In genomic region chr4:145774473-145774872, GRCh38 we compare ENCODE assay signal across 28 cellular contexts.
DNase-seq lines count a peak whose midpoint lies in the region; ATAC-seq and TF ChIP-seq lines count a peak whose summit lies in the region.
"Had no signal": no experiment of that assay in that cellular context is flagged by ENCODE, and none has a peak within 500 bp of the region (broad histone marks: within the 10 kb centered on the region; RNA-seq: fewer than 3 reads in every experiment).

No MANE protein-coding gene starts in this region.

- 93 to 98% methylated on average over 6 of the region's 6 CpGs for WGBS in transverse colon (ENCODE audit: low coverage in 1 of 2), 2 donors

- in situ Hi-C loops in transverse colon (cut with MboI; ENCODE audit: low pct_ligation_motif_present in 1 of 4, low pct_unique_long_range_greater_than_20kb in 1 of 4, low sequenced_read_pairs in 3 of 4), result no loop called here

- H3K27me3 Mint-ChIP-seq in activated T-helper 2 cell treated with anti-CD3 and anti-CD28 coated beads, Interferon-gamma antibody, Interleukin-2, Interleukin-4, amounts not matched to agents 10 μg/mL and 5 μg/mL and 100 μg/mL, durations not matched to agents 14 hours and 24 hours and 36 hours (ENCODE audit: low read depth), result no peaks in the 10 kb centered on the region
- H3K27me3 Mint-ChIP-seq: activated naive CD4-positive, alpha-beta T cell treated with anti-CD3 and anti-CD28 coated beads, Interleukin-2, amount 10 ng/mL, durations not matched to agents 7 days and 5 days had no signal

- H3K27me3 ChIP-seq in left ventricle myocardium inferior (ENCODE audit: low read depth) (no peaks in the 10 kb centered on the region), muscle layer of colon (ENCODE audit: control insufficient read depth in 1 of 2, insufficient read depth in 2 of 2, low read length in 2 of 2) (no peaks in the 10 kb centered on the region), transverse colon (no peaks in the 10 kb centered on the region)
- H3K27me3 ChIP-seq: brain microvascular endothelial cell, neural progenitor cell, right atrium auricular region, stomach, tibial nerve had no signal

- no peaks in the 10 kb centered on the region for H3K9me3 Mint-ChIP-seq in activated T-helper 2 cell treated with anti-CD3 and anti-CD28 coated beads, Interferon-gamma antibody, Interleukin-2, Interleukin-4, amounts not matched to agents 10 μg/mL and 5 μg/mL and 100 μg/mL, durations not matched to agents 14 hours and 24 hours and 36 hours
- H3K9me3 Mint-ChIP-seq: activated naive CD4-positive, alpha-beta T cell treated with anti-CD3 and anti-CD28 coated beads, Interleukin-2, amount 10 ng/mL, durations not matched to agents 7 days and 5 days; neural progenitor cell had no signal

- H3K4me3 Mint-ChIP-seq in activated T-helper 2 cell treated with anti-CD3 and anti-CD28 coated beads, Interferon-gamma antibody, Interleukin-2, Interleukin-4, amounts not matched to agents 10 μg/mL and 5 μg/mL and 100 μg/mL, durations not matched to agents 14 hours and 24 hours and 36 hours (ENCODE audit: low read depth), result no peak overlapping the region
- H3K4me3 Mint-ChIP-seq: activated naive CD4-positive, alpha-beta T cell treated with anti-CD3 and anti-CD28 coated beads, Interleukin-2, amount 10 ng/mL, durations not matched to agents 7 days and 5 days; neural progenitor cell had no signal

- ATAC-seq in left cardiac atrium (no peak), GM19395 (IDR thresholded peaks at IDR 0.05; ENCODE audit: unreplicated experiment) (no peak)
- ATAC-seq: left lobe of liver, Panc1 had no signal

- TF ChIP-seq POLR2A in transverse colon (IDR thresholded peaks at IDR 0.05), result no peak

- H3K36me3 ChIP-seq in left ventricle myocardium inferior, result peaks cover 26% of the 10 kb centered on the region
- H3K36me3 ChIP-seq in muscle layer of colon (ENCODE audit: insufficient read depth, low read length), result peaks cover 15% of the 10 kb centered on the region
- H3K36me3 ChIP-seq in transverse colon, result peaks cover 0 to 7% (median 0%) of the 10 kb centered on the region in 4 donors
- H3K36me3 ChIP-seq: neural progenitor cell had no signal

- TF ChIP-seq CTCF in left ventricle myocardium inferior (IDR thresholded peaks at IDR 0.05; ENCODE audit: borderline replicate concordance), result no peak
- no peak for TF ChIP-seq CTCF in transverse colon (IDR thresholded peaks at IDR 0.05)

- H3K27ac ChIP-seq in left ventricle myocardium inferior (replicated peaks) (peak overlapping the region; percentile 64), muscle layer of colon (ENCODE audit: low read depth, low read length) (peak overlapping the region; percentile 78), transverse colon (peak overlapping the region; percentile 4 to 78 (median 57))
- H3K27ac ChIP-seq: brain microvascular endothelial cell, neural progenitor cell, parathyroid adenoma, tibial nerve had no signal

- no peak overlapping the region for H3K9ac ChIP-seq in muscle layer of colon (ENCODE audit: low read length)
- H3K9ac ChIP-seq: neural progenitor cell, parathyroid adenoma had no signal

- peaks cover 18% of the 10 kb centered on the region for H3K4me1 Mint-ChIP-seq in activated T-helper 2 cell treated with anti-CD3 and anti-CD28 coated beads, Interferon-gamma antibody, Interleukin-2, Interleukin-4, amounts not matched to agents 10 μg/mL and 5 μg/mL and 100 μg/mL, durations not matched to agents 14 hours and 24 hours and 36 hours (ENCODE audit: low read depth)

- no peak overlapping the region for H3K4me3 ChIP-seq in left ventricle myocardium inferior
- H3K4me3 ChIP-seq in muscle layer of colon (ENCODE audit: low read depth in 1 of 2, low read length in 2 of 2), result no peak overlapping the region
- H3K4me3 ChIP-seq in transverse colon, result no peak overlapping the region
- H3K4me3 ChIP-seq: neural progenitor cell, right atrium auricular region, smooth muscle cell, stomach, tibial nerve had no signal

- no peaks in the 10 kb centered on the region for H3K9me3 ChIP-seq in left ventricle myocardium inferior (replicated peaks)
- H3K9me3 ChIP-seq in muscle layer of colon (ENCODE audit: low read length), result no peaks in the 10 kb centered on the region
- no peaks in the 10 kb centered on the region for H3K9me3 ChIP-seq in transverse colon
- H3K9me3 ChIP-seq: right atrium auricular region, stomach, tibial nerve had no signal

- H3K36me3 Mint-ChIP-seq in activated T-helper 2 cell treated with anti-CD3 and anti-CD28 coated beads, Interferon-gamma antibody, Interleukin-2, Interleukin-4, amounts not matched to agents 10 μg/mL and 5 μg/mL and 100 μg/mL, durations not matched to agents 14 hours and 24 hours and 36 hours (ENCODE audit: low read depth), result peaks cover 75% of the 10 kb centered on the region

- DNase-seq in left ventricle myocardium inferior (no peak), left cardiac atrium (no peak), transverse colon (no peak), T-helper 9 cell (no peak), Ammon's horn (ENCODE audit: low spot score) (no peak)
- DNase-seq in activated T-helper 2 cell treated with anti-CD3 and anti-CD28 coated beads, Interferon-gamma antibody, Interleukin-2, Interleukin-4, amounts not matched to agents 10 μg/mL and 5 μg/mL and 100 μg/mL, durations not matched to agents 14 hours and 24 hours and 36 hours (ENCODE audit: low spot score), result no peak
- DNase-seq: ACHN; activated naive CD4-positive, alpha-beta T cell treated with anti-CD3 and anti-CD28 coated beads, Interleukin-2, amount 10 ng/mL, durations not matched to agents 7 days and 5 days; activated T-cell treated with anti-CD3 and anti-CD28 coated beads, Interleukin-2, amount 50 U/mL, for 48 hours; brain microvascular endothelial cell; DMS153; mesenchymal stem cell; MV-4-11; NCI-H1436; NCI-H2081 treated with DMSO at 0.1 percent for 48 hours; NCI-H226; SHP77; stimulated activated CD4-positive, alpha-beta T cell treated with anti-CD3 and anti-CD28 coated beads, Interleukin-1b, Interleukin-23, amount 100 ng/mL, for 48 hours; stomach had no signal

- H3K4me1 ChIP-seq in left ventricle myocardium inferior, result peaks cover 23% of the 10 kb centered on the region
- peaks cover 22% of the 10 kb centered on the region for H3K4me1 ChIP-seq in muscle layer of colon (ENCODE audit: insufficient read depth, low read length)
- H3K4me1 ChIP-seq in transverse colon, result peaks cover 0 to 4% (median 2%) of the 10 kb centered on the region in 4 donors
- H3K4me1 ChIP-seq: neural progenitor cell, parathyroid adenoma, right atrium auricular region, tibial nerve had no signal

- no peak for TF ChIP-seq EP300 in transverse colon (IDR thresholded peaks at IDR 0.05; ENCODE audit: low read depth)

- H3K27ac Mint-ChIP-seq in activated T-helper 2 cell treated with anti-CD3 and anti-CD28 coated beads, Interferon-gamma antibody, Interleukin-2, Interleukin-4, amounts not matched to agents 10 μg/mL and 5 μg/mL and 100 μg/mL, durations not matched to agents 14 hours and 24 hours and 36 hours, result peak overlapping the region; percentile 24
- H3K27ac Mint-ChIP-seq: activated naive CD4-positive, alpha-beta T cell treated with anti-CD3 and anti-CD28 coated beads, Interleukin-2, amount 10 ng/mL, durations not matched to agents 7 days and 5 days; neural progenitor cell had no signal

- intact Hi-C loops in left ventricle myocardium inferior (cut with micrococcal nuclease), result no loop called here
- intact Hi-C loops in left cardiac atrium (cut with DNase I), result no loop called here
- intact Hi-C loops in activated T-helper 2 cell treated with anti-CD3 and anti-CD28 coated beads, Interferon-gamma antibody, Interleukin-2, Interleukin-4, amounts not matched to agents 10 μg/mL and 5 μg/mL and 100 μg/mL, durations not matched to agents 14 hours and 24 hours and 36 hours (cut with micrococcal nuclease), result no loop called here
- intact Hi-C loops in transverse colon (cut with DNase I; ENCODE audit: low total_unique reads), result loop anchor here (5.0 kb wide), 1 partner anchor 37 kb away; no protein-coding TSS in a partner anchor
